ENCODE assay signal across 8 cellular contexts in genomic region chr6:20400476-20401402, GRCh38. TPM values are rescaled to one million over a fixed set of nuclear protein-coding genes. Genes with fewer than 3 reads are reported as not detected.
A peak's percentile ranks its signal among the peaks of the same experiment; 100 is the strongest.
DNase-seq lines count a peak whose midpoint lies in the region; ATAC-seq, FAIRE-seq and TF ChIP-seq lines count a peak whose summit lies in the region.

No MANE protein-coding gene starts in this region.

- ATAC-seq in GM19467 (IDR thresholded peaks at IDR 0.05; ENCODE audit: unreplicated experiment) (peak; percentile 0), T-helper 17 cell (no peak)

- H3K9me3 ChIP-seq in T-helper 17 cell (ENCODE audit: control insufficient read depth, low read length, poor library complexity, severe bottlenecking): no peaks in the 10 kb centered on the region

- peaks cover 30% of the 10 kb centered on the region for H3K4me1 Mint-ChIP-seq in T-helper 17 cell

- TF ChIP-seq CTCF in bronchial epithelial cell (IDR thresholded peaks at IDR 0.05; ENCODE audit: insufficient read depth, low read length, severe bottlenecking) (peak; percentile 8), kidney epithelial cell (IDR thresholded peaks at IDR 0.05; ENCODE audit: insufficient read depth, low read length, poor library complexity, severe bottlenecking) (peak; percentile 55)

- FAIRE-seq in bronchial epithelial cell (lab: Jason Lieb, UNC): no peak

- H3K4me3 Mint-ChIP-seq in T-helper 17 cell: peak overlapping the region; percentile 95

- H3K27me3 ChIP-seq in bronchial epithelial cell (ENCODE audit: control insufficient read depth, insufficient read depth, low read length) (no peaks in the 10 kb centered on the region), kidney epithelial cell (ENCODE audit: control insufficient read depth, insufficient read depth, low read length) (no peaks in the 10 kb centered on the region)

- peak overlapping the region; percentile 96 for H3K27ac Mint-ChIP-seq in T-helper 17 cell

- H3K27me3 Mint-ChIP-seq in T-helper 17 cell: no peaks in the 10 kb centered on the region

- H3K36me3 Mint-ChIP-seq in T-helper 17 cell (ENCODE audit: low read depth): peaks cover 2% of the 10 kb centered on the region

- H3K4me3 ChIP-seq in bronchial epithelial cell (ENCODE audit: low read depth, low read length) (peak overlapping the region; percentile 48), kidney epithelial cell (ENCODE audit: low read depth, low read length) (peak overlapping the region; percentile 71)

- DNase-seq in AG08396 (ENCODE audit: low spot score) (peak; percentile 57), NCI-H146 (lab: John Stamatoyannopoulos, UW) (peak; percentile 89), T-helper 17 cell (peak in 1 of 3 donors; percentile 21), bronchial epithelial cell (ENCODE audit: low read depth) (peak; percentile 64), kidney epithelial cell (ENCODE audit: low read depth) (peak; percentile 44), epidermal melanocyte (ENCODE audit: insufficient read length, low spot score) (no peak)
- peak; percentile 67 for DNase-seq in stimulated activated CD4-positive, alpha-beta T cell treated with anti-CD3 and anti-CD28 coated beads, Interleukin-15, amount 100 ng/mL, for 24 hours

- H3K36me3 ChIP-seq in bronchial epithelial cell (ENCODE audit: control insufficient read depth, insufficient read depth, low read length) (no peaks in the 10 kb centered on the region), kidney epithelial cell (ENCODE audit: control insufficient read depth, insufficient read depth, low read length) (no peaks in the 10 kb centered on the region)

RNA-seq across cellular contexts. Expression of gene E2F3, which starts 0.9 kb away (rescaled TPM):
- total RNA-seq in T-helper 17 cell (1 to 10 TPM; 6.7 to 8.8 TPM), bronchial epithelial cell (1.9 and 2.6 TPM in 2 replicates), kidney epithelial cell (14.9 and 16.6 TPM in 2 replicates)
